1 cellular context compared by ENCODE assay signal in the genomic region with DNA sequence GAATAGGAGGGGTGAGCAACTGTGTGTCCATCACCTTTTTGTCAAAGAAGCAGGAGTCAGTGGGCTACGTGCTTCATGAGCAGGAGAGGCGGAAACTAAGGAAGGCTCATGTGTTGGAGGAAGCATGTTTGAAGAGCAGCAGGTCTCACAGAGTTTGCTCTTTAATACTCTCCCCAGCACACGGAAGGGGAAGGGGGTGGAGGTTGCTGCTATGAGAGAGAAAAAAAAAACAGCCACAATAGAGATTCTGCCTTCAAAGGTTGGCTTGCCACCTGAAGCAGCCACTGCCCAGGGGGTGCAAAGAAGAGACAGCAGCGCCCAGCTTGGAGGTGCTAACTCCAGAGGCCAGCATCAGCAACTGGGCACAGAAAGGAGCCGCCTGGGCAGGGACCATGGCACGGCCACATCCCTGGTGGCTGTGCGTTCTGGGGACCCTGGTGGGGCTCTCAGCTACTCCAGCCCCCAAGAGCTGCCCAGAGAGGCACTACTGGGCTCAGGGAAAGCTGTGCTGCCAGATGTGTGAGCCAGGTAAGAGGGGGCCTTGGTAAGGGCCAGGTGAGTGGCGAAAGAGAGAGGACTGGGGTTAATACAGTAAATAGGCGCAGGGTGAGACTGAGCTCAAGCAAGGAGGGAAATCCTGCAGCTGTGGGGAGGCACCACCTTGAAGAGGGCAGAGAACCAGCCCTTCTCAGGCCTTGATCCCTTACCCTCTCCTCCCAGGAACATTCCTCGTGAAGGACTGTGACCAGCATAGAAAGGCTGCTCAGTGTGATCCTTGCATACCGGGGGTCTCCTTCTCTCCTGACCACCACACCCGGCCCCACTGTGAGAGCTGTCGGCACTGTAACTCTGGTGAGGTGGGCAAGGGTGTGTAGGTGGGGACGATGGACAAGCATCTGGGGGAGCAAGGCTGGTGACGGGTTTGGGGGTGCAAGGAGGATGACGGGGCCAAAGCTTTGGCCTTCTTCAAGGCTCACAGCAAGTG.
TF ChIP-seq lines count a peak whose summit lies in the region.

CD27 (plus strand) TSS at position 252 of the 985 bp plus-strand sequence; CDS start at position 393, 141 bp downstream.

TF ChIP-seq in SK-N-SH, 30 proteins besides CTCF, POLR2A, EP300 and RAD21:
- no peak for TF ChIP-seq ZBTB33 (IDR thresholded peaks at IDR 0.05; ENCODE audit: borderline replicate concordance, low read depth)
TF ChIP-seq in SK-N-SH: peak in this region for 0.
